ENCODE assay signal across 8 cellular contexts in genomic region chr4:11506194-11506593, GRCh38.
"Had no signal": no experiment of that assay in that cellular context is flagged by ENCODE, and none has a peak within 500 bp of the region (broad histone marks: within the 10 kb centered on the region; RNA-seq: fewer than 3 reads in every experiment).

No MANE protein-coding gene starts in this region.

- H3K4me3 ChIP-seq: adrenal gland, cardiac muscle cell, gastrocnemius medialis, upper lobe of left lung had no signal

- H3K9me3 ChIP-seq: adrenal gland, gastrocnemius medialis, upper lobe of left lung had no signal

- H3K27me3 ChIP-seq: adrenal gland, cardiac muscle cell, gastrocnemius medialis, upper lobe of left lung had no signal

- H3K4me1 ChIP-seq: gastrocnemius medialis, upper lobe of left lung had no signal

- H3K27ac ChIP-seq: adrenal gland, cardiac muscle cell, upper lobe of left lung, WERI-Rb-1 had no signal

- DNase-seq: activated gamma-delta T cell, erythroblast, gastrocnemius medialis, head of caudate nucleus, upper lobe of left lung, WERI-Rb-1 had no signal

- H3K36me3 ChIP-seq: adrenal gland, cardiac muscle cell, gastrocnemius medialis, upper lobe of left lung, WERI-Rb-1 had no signal
